21 cellular contexts compared by ENCODE assay signal in genomic region chr4:42248986-42249385, GRCh38.
"Had no signal": no experiment of that assay in that cellular context is flagged by ENCODE, and none has a peak within 500 bp of the region (broad histone marks: within the 10 kb centered on the region; RNA-seq: fewer than 3 reads in every experiment).

No MANE protein-coding gene starts in this region.

- H3K4me3 ChIP-seq: cardiac muscle cell had no signal

- FAIRE-seq: RCC 7860 had no signal

- H3K36me3 ChIP-seq: brain microvascular endothelial cell, cardiac muscle cell had no signal

- H3K27ac ChIP-seq: brain microvascular endothelial cell, cardiac muscle cell had no signal

- DNase-seq: activated B cell treated with CpG ODN at 0.5 μM for 24 hours; activated CD4-positive, alpha-beta T cell treated with anti-CD3 and anti-CD28 coated beads for 1 hour; activated CD4-positive, alpha-beta T cell treated with anti-CD3 and anti-CD28 coated beads, Interleukin-2, amount 10 ng/mL, durations not matched to agents 24 days and 14 days; activated CD4-positive, alpha-beta T cell treated with anti-CD3 and anti-CD28 coated beads, Interleukin-2, amount 50 U/mL, for 48 hours; activated CD8-positive, alpha-beta memory T cell treated with anti-CD3 and anti-CD28 coated beads for 24 hours; activated effector memory CD4-positive, alpha-beta T cell treated with anti-CD3 and anti-CD28 coated beads, Interleukin-2, amount 50 U/mL, for 16 hours; activated naive CD4-positive, alpha-beta T cell treated with anti-CD3 and anti-CD28 coated beads, Interleukin-2, amount 10 ng/mL, durations not matched to agents 7 days and 5 days; activated naive CD8-positive, alpha-beta T cell treated with anti-CD3 and anti-CD28 coated beads for 36 hours; activated T-cell treated with anti-CD3 and anti-CD28 coated beads, Interleukin-2, amount 50 U/mL, for 4 hours; brain microvascular endothelial cell; NCI-H1048; NCI-H146; NCI-H187 treated with DMSO at 0.1 percent for 48 hours; NCI-H2081 treated with DMSO at 0.1 percent for 48 hours; NCI-H345; NCI-H510A; NCI-H69; PC-3; SHP77 treated with DMSO at 0.1 percent for 48 hours had no signal

- H3K27me3 ChIP-seq: brain microvascular endothelial cell, cardiac muscle cell had no signal

- ATAC-seq: activated T-cell treated with anti-CD3 and anti-CD28 coated beads, Interleukin-2, amount 50 U/mL, for 4 hours; PC-3 had no signal
